ENCODE assay signal across 1 cellular context in the genomic region with DNA sequence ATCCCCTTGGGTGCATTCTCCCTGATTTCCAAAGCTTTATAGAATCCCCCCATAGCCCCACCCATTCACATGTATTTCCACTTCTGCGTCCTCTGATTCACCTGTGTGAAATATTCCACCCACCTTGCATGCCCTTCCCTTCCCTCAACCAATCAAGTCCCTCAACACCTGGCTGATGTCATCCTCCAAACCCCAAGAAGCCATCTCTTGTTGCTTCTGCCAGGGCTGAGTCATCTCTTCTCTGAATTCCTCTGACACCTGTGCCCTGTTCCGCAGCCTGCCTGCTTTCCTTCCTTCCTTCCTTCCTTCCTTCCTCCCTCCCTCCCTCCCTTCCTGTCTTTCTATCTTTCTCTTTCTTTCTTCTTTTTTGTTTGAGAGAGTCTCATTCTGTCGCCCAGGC.
TF ChIP-seq lines count a peak whose summit lies in the region.

No MANE protein-coding gene starts in this region.

TF ChIP-seq in GM23338, 12 proteins besides CTCF, POLR2A, EP300 and RAD21 (continued from another document):
- TF ChIP-seq, protein P1, sequence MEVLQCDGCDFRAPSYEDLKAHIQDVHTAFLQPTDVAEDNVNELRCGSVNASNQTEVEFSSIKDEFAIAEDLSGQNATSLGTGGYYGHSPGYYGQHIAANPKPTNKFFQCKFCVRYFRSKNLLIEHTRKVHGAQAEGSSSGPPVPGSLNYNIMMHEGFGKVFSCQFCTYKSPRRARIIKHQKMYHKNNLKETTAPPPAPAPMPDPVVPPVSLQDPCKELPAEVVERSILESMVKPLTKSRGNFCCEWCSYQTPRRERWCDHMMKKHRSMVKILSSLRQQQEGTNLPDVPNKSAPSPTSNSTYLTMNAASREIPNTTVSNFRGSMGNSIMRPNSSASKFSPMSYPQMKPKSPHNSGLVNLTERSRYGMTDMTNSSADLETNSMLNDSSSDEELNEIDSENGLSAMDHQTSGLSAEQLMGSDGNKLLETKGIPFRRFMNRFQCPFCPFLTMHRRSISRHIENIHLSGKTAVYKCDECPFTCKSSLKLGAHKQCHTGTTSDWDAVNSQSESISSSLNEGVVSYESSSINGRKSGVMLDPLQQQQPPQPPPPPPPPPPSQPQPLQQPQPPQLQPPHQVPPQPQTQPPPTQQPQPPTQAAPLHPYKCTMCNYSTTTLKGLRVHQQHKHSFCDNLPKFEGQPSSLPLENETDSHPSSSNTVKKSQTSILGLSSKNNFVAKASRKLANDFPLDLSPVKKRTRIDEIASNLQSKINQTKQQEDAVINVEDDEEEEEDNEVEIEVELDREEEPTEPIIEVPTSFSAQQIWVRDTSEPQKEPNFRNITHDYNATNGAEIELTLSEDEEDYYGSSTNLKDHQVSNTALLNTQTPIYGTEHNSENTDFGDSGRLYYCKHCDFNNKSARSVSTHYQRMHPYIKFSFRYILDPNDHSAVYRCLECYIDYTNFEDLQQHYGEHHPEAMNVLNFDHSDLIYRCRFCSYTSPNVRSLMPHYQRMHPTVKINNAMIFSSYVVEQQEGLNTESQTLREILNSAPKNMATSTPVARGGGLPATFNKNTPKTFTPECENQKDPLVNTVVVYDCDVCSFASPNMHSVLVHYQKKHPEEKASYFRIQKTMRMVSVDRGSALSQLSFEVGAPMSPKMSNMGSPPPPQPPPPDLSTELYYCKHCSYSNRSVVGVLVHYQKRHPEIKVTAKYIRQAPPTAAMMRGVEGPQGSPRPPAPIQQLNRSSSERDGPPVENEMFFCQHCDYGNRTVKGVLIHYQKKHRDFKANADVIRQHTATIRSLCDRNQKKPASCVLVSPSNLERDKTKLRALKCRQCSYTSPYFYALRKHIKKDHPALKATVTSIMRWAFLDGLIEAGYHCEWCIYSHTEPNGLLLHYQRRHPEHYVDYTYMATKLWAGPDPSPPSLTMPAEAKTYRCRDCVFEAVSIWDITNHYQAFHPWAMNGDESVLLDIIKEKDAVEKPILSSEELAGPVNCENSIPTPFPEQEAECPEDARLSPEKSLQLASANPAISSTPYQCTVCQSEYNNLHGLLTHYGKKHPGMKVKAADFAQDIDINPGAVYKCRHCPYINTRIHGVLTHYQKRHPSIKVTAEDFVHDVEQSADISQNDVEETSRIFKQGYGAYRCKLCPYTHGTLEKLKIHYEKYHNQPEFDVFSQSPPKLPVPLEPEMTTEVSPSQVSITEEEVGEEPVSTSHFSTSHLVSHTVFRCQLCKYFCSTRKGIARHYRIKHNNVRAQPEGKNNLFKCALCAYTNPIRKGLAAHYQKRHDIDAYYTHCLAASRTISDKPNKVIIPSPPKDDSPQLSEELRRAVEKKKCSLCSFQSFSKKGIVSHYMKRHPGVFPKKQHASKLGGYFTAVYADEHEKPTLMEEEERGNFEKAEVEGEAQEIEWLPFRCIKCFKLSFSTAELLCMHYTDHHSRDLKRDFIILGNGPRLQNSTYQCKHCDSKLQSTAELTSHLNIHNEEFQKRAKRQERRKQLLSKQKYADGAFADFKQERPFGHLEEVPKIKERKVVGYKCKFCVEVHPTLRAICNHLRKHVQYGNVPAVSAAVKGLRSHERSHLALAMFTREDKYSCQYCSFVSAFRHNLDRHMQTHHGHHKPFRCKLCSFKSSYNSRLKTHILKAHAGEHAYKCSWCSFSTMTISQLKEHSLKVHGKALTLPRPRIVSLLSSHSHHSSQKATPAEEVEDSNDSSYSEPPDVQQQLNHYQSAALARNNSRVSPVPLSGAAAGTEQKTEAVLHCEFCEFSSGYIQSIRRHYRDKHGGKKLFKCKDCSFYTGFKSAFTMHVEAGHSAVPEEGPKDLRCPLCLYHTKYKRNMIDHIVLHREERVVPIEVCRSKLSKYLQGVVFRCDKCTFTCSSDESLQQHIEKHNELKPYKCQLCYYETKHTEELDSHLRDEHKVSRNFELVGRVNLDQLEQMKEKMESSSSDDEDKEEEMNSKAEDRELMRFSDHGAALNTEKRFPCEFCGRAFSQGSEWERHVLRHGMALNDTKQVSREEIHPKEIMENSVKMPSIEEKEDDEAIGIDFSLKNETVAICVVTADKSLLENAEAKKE (CRISPR knock-in tag; IDR thresholded peaks at IDR 0.05): no peak
- TF ChIP-seq EZH2phosphoT487 (IDR thresholded peaks at IDR 0.05; ENCODE audit: unreplicated experiment) (no peak), STAT1 (IDR thresholded peaks at IDR 0.05; ENCODE audit: unreplicated experiment) (no peak), CREB1 (CRISPR knock-in tag; IDR thresholded peaks at IDR 0.05; ENCODE audit: low read depth) (no peak), ZNF114 (CRISPR knock-in tag; IDR thresholded peaks at IDR 0.05) (no peak), REST (IDR thresholded peaks at IDR 0.05; ENCODE audit: unreplicated experiment) (no peak)
TF ChIP-seq in GM23338: peak in this region for 0.
